1 cellular context compared by ENCODE assay signal in genomic region chr17:59754547-59754946, GRCh38.
TF ChIP-seq lines count a peak whose summit lies in the region.

No MANE protein-coding gene starts in this region.

TF ChIP-seq in HepG2, 621 proteins besides CTCF, POLR2A, EP300 and RAD21 (continued from another document and continues in another):
- TF ChIP-seq, protein P1, sequence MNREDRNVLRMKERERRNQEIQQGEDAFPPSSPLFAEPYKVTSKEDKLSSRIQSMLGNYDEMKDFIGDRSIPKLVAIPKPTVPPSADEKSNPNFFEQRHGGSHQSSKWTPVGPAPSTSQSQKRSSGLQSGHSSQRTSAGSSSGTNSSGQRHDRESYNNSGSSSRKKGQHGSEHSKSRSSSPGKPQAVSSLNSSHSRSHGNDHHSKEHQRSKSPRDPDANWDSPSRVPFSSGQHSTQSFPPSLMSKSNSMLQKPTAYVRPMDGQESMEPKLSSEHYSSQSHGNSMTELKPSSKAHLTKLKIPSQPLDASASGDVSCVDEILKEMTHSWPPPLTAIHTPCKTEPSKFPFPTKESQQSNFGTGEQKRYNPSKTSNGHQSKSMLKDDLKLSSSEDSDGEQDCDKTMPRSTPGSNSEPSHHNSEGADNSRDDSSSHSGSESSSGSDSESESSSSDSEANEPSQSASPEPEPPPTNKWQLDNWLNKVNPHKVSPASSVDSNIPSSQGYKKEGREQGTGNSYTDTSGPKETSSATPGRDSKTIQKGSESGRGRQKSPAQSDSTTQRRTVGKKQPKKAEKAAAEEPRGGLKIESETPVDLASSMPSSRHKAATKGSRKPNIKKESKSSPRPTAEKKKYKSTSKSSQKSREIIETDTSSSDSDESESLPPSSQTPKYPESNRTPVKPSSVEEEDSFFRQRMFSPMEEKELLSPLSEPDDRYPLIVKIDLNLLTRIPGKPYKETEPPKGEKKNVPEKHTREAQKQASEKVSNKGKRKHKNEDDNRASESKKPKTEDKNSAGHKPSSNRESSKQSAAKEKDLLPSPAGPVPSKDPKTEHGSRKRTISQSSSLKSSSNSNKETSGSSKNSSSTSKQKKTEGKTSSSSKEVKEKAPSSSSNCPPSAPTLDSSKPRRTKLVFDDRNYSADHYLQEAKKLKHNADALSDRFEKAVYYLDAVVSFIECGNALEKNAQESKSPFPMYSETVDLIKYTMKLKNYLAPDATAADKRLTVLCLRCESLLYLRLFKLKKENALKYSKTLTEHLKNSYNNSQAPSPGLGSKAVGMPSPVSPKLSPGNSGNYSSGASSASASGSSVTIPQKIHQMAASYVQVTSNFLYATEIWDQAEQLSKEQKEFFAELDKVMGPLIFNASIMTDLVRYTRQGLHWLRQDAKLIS (CRISPR knock-in tag; IDR thresholded peaks at IDR 0.05): 0 out of 2 replicates have a peak, but pooled peaks have one; percentile 67
- TF ChIP-seq FLYWCH1 (CRISPR knock-in tag; IDR thresholded peaks at IDR 0.05) (no peak), CBFB (CRISPR knock-in tag; IDR thresholded peaks at IDR 0.05) (peak; percentile 87), ZNF75D (CRISPR knock-in tag; IDR thresholded peaks at IDR 0.05; ENCODE audit: borderline replicate concordance) (no peak), ZBTB7B (CRISPR knock-in tag; IDR thresholded peaks at IDR 0.05) (no peak), ZNF180 (CRISPR knock-in tag; IDR thresholded peaks at IDR 0.05; ENCODE audit: borderline replicate concordance, low read depth) (no peak), THAP11 (CRISPR knock-in tag; IDR thresholded peaks at IDR 0.05) (no peak), TEF (CRISPR knock-in tag; IDR thresholded peaks at IDR 0.05) (no peak), NR2F6 (IDR thresholded peaks at IDR 0.05) (peak; percentile 32; the same call in 1 of the 2 replicates), NR2F6 (CRISPR knock-in tag; IDR thresholded peaks at IDR 0.05) (peak; percentile 62), RAD51 (IDR thresholded peaks at IDR 0.05; ENCODE audit: borderline replicate concordance) (no peak), TARDBP (CRISPR knock-in tag; IDR thresholded peaks at IDR 0.05) (no peak), TCF7 (IDR thresholded peaks at IDR 0.05; ENCODE audit: low read depth) (peak; percentile 95), ATF1 (CRISPR knock-in tag; IDR thresholded peaks at IDR 0.05) (no peak), SP5 (CRISPR knock-in tag; IDR thresholded peaks at IDR 0.05; ENCODE audit: borderline replicate concordance, low read depth) (peak; percentile 64), ZBTB33 (CRISPR knock-in tag; IDR thresholded peaks at IDR 0.05) (no peak), SRY (CRISPR knock-in tag; IDR thresholded peaks at IDR 0.05) (no peak), SMAD3 (CRISPR knock-in tag; IDR thresholded peaks at IDR 0.05) (no peak), ZNF460 (CRISPR knock-in tag; IDR thresholded peaks at IDR 0.05; ENCODE audit: borderline replicate concordance) (no peak), ZNF710 (CRISPR knock-in tag; IDR thresholded peaks at IDR 0.05; ENCODE audit: borderline replicate concordance) (0 out of 2 replicates have a peak, but pooled peaks have one; percentile 35), ZNF644 (CRISPR knock-in tag; IDR thresholded peaks at IDR 0.05; ENCODE audit: low read depth) (0 out of 2 replicates have a peak, but pooled peaks have one; percentile 26), PBX3 (CRISPR knock-in tag; IDR thresholded peaks at IDR 0.05; ENCODE audit: borderline replicate concordance) (no peak), MED1 (CRISPR knock-in tag; IDR thresholded peaks at IDR 0.05) (peak; percentile 96), GLI4 (CRISPR knock-in tag; IDR thresholded peaks at IDR 0.05; ENCODE audit: borderline replicate concordance) (no peak), MAFG (CRISPR knock-in tag; IDR thresholded peaks at IDR 0.05) (no peak), HOXA9 (CRISPR knock-in tag; IDR thresholded peaks at IDR 0.05; ENCODE audit: borderline replicate concordance) (no peak), ZNF614 (CRISPR knock-in tag; IDR thresholded peaks at IDR 0.05; ENCODE audit: borderline replicate concordance) (0 out of 2 replicates have a peak, but pooled peaks have one; percentile 19), ZBTB21 (CRISPR knock-in tag; IDR thresholded peaks at IDR 0.05) (no peak), IKZF1 (IDR thresholded peaks at IDR 0.05) (no peak), CBX1 (IDR thresholded peaks at IDR 0.05; ENCODE audit: low read depth) (no peak), NR1H2 (CRISPR knock-in tag; IDR thresholded peaks at IDR 0.05; ENCODE audit: borderline replicate concordance, low read depth) (no peak), KDM5B (CRISPR knock-in tag; IDR thresholded peaks at IDR 0.05; ENCODE audit: borderline replicate concordance) (no peak), MXI1 (IDR thresholded peaks at IDR 0.05; ENCODE audit: borderline replicate concordance, low read depth, low read length) (no peak)
- TF ChIP-seq, protein P2, sequence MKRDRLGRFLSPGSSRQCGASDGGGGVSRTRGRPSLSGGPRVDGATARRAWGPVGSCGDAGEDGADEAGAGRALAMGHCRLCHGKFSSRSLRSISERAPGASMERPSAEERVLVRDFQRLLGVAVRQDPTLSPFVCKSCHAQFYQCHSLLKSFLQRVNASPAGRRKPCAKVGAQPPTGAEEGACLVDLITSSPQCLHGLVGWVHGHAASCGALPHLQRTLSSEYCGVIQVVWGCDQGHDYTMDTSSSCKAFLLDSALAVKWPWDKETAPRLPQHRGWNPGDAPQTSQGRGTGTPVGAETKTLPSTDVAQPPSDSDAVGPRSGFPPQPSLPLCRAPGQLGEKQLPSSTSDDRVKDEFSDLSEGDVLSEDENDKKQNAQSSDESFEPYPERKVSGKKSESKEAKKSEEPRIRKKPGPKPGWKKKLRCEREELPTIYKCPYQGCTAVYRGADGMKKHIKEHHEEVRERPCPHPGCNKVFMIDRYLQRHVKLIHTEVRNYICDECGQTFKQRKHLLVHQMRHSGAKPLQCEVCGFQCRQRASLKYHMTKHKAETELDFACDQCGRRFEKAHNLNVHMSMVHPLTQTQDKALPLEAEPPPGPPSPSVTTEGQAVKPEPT (CRISPR knock-in tag; IDR thresholded peaks at IDR 0.05; ENCODE audit: low read depth): no peak
- TF ChIP-seq, protein P3, sequence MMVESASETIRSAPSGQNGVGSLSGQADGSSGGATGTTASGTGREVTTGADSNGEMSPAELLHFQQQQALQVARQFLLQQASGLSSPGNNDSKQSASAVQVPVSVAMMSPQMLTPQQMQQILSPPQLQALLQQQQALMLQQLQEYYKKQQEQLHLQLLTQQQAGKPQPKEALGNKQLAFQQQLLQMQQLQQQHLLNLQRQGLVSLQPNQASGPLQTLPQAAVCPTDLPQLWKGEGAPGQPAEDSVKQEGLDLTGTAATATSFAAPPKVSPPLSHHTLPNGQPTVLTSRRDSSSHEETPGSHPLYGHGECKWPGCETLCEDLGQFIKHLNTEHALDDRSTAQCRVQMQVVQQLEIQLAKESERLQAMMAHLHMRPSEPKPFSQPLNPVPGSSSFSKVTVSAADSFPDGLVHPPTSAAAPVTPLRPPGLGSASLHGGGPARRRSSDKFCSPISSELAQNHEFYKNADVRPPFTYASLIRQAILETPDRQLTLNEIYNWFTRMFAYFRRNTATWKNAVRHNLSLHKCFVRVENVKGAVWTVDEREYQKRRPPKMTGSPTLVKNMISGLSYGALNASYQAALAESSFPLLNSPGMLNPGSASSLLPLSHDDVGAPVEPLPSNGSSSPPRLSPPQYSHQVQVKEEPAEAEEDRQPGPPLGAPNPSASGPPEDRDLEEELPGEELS (CRISPR knock-in tag; IDR thresholded peaks at IDR 0.05): peak; percentile 41; the same call in 1 of the 2 replicates
- TF ChIP-seq, protein P4, sequence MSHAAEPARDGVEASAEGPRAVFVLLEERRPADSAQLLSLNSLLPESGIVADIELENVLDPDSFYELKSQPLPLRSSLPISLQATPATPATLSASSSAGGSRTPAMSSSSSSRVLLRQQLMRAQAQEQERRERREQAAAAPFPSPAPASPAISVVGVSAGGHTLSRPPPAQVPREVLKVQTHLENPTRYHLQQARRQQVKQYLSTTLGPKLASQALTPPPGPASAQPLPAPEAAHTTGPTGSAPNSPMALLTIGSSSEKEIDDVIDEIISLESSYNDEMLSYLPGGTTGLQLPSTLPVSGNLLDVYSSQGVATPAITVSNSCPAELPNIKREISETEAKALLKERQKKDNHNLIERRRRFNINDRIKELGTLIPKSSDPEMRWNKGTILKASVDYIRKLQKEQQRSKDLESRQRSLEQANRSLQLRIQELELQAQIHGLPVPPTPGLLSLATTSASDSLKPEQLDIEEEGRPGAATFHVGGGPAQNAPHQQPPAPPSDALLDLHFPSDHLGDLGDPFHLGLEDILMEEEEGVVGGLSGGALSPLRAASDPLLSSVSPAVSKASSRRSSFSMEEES (CRISPR knock-in tag; IDR thresholded peaks at IDR 0.05): peak; percentile 67; the same call in 1 of the 2 replicates
- TF ChIP-seq, protein P5, sequence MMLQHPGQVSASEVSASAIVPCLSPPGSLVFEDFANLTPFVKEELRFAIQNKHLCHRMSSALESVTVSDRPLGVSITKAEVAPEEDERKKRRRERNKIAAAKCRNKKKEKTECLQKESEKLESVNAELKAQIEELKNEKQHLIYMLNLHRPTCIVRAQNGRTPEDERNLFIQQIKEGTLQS (CRISPR knock-in tag; IDR thresholded peaks at IDR 0.05): peak; percentile 89
- TF ChIP-seq, protein P6, sequence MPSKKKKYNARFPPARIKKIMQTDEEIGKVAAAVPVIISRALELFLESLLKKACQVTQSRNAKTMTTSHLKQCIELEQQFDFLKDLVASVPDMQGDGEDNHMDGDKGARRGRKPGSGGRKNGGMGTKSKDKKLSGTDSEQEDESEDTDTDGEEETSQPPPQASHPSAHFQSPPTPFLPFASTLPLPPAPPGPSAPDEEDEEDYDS (CRISPR knock-in tag; IDR thresholded peaks at IDR 0.05): peak; percentile 13; the same call in 1 of the 2 replicates
- TF ChIP-seq, protein P7, sequence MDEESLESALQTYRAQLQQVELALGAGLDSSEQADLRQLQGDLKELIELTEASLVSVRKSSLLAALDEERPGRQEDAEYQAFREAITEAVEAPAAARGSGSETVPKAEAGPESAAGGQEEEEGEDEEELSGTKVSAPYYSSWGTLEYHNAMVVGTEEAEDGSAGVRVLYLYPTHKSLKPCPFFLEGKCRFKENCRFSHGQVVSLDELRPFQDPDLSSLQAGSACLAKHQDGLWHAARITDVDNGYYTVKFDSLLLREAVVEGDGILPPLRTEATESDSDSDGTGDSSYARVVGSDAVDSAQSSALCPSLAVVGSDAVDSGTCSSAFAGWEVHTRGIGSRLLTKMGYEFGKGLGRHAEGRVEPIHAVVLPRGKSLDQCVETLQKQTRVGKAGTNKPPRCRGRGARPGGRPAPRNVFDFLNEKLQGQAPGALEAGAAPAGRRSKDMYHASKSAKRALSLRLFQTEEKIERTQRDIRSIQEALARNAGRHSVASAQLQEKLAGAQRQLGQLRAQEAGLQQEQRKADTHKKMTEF (CRISPR knock-in tag; IDR thresholded peaks at IDR 0.05): peak; percentile 83
- TF ChIP-seq, protein P8, sequence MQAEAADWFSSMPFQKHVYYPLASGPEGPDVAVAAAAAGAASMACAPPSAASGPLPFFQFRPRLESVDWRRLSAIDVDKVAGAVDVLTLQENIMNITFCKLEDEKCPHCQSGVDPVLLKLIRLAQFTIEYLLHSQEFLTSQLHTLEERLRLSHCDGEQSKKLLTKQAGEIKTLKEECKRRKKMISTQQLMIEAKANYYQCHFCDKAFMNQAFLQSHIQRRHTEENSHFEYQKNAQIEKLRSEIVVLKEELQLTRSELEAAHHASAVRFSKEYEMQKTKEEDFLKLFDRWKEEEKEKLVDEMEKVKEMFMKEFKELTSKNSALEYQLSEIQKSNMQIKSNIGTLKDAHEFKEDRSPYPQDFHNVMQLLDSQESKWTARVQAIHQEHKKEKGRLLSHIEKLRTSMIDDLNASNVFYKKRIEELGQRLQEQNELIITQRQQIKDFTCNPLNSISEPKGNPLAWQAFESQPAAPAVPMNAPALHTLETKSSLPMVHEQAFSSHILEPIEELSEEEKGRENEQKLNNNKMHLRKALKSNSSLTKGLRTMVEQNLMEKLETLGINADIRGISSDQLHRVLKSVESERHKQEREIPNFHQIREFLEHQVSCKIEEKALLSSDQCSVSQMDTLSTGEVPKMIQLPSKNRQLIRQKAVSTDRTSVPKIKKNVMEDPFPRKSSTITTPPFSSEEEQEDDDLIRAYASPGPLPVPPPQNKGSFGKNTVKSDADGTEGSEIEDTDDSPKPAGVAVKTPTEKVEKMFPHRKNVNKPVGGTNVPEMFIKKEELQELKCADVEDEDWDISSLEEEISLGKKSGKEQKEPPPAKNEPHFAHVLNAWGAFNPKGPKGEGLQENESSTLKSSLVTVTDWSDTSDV (CRISPR knock-in tag; IDR thresholded peaks at IDR 0.05): no peak
